ENCODE assay signal across 24 cellular contexts in the genomic region with DNA sequence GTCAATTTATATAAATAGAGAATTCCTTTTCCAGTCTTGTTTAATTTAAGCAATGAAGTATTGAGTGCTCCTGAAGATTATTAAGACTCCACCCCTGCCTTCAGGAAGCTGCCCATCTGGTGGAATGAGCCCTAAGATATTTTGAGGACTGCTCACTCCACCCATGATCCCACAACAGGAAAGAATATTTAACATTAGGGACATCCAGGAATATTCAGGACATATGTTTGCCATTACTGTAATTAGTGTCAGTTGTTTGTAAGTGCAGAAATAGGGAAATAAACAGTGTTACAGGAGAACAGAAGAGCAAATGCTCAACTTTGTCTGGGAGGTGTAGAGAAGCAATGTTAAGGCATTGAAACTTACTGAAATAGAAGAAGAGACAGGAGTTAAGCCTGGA.
"Had no signal": no experiment of that assay in that cellular context is flagged by ENCODE, and none has a peak within 500 bp of the region (broad histone marks: within the 10 kb centered on the region; RNA-seq: fewer than 3 reads in every experiment).

No MANE protein-coding gene starts in this region.

- H3K27ac ChIP-seq: esophagus squamous epithelium, foreskin keratinocyte, gastroesophageal sphincter, heart right ventricle, left lung, neural progenitor cell, prostate gland, right atrium auricular region, sigmoid colon, testis, tibial artery had no signal

- H3K36me3 ChIP-seq: esophagus squamous epithelium, gastroesophageal sphincter, heart right ventricle, left lung, neural progenitor cell, prostate gland, right atrium auricular region, sigmoid colon, tibial artery had no signal

- DNase-seq: cortex of kidney; effector memory CD8-positive, alpha-beta T cell; erythroblast; esophagus squamous epithelium; foreskin keratinocyte; heart right ventricle; hippocampal formation; left cardiac atrium; mesendoderm; midbrain; naive thymus-derived CD4-positive, alpha-beta T cell; sigmoid colon; stimulated activated CD4-positive, alpha-beta T cell treated with anti-CD3 and anti-CD28 coated beads, Interleukin-2, amount 100 ng/mL, for 24 hours; stimulated activated CD4-positive, alpha-beta T cell treated with anti-CD3 and anti-CD28 coated beads, Interleukin-4, amount 100 ng/mL, for 24 hours; stimulated activated naive CD8-positive, alpha-beta T cell treated with anti-CD3 and anti-CD28 coated beads, Interleukin-15, Interleukin-2, amounts not matched to agents 100 U/mL and 50 U/mL, for 24 hours; substantia nigra; testis; tibial artery had no signal

- H3K27me3 ChIP-seq: esophagus squamous epithelium, foreskin keratinocyte, gastroesophageal sphincter, heart right ventricle, left lung, neural progenitor cell, right atrium auricular region, sigmoid colon, testis, tibial artery had no signal

- H3K9ac ChIP-seq: neural progenitor cell had no signal

- H3K4me1 ChIP-seq: gastroesophageal sphincter, heart right ventricle, left lung, neural progenitor cell, prostate gland, right atrium auricular region, sigmoid colon, testis, tibial artery had no signal

- H3K4me3 ChIP-seq: esophagus squamous epithelium, gastroesophageal sphincter, heart right ventricle, left lung, neural progenitor cell, prostate gland, right atrium auricular region, sigmoid colon, testis, tibial artery had no signal

- H3K9me3 ChIP-seq: esophagus squamous epithelium, gastroesophageal sphincter, heart right ventricle, prostate gland, right atrium auricular region, sigmoid colon, testis, tibial artery had no signal

- H2AFZ ChIP-seq: neural progenitor cell had no signal

- ATAC-seq: effector memory CD8-positive, alpha-beta T cell; foreskin keratinocyte; gastroesophageal sphincter; heart right ventricle; left cardiac atrium; left lung; naive thymus-derived CD4-positive, alpha-beta T cell; stimulated activated memory B cell treated with anti-CD40 and anti-IgM and Interleukin-4, amounts not matched to agents 10 μg/mL and 1 μg/mL and 100 μg/mL, for 72 hours; stimulated activated naive CD8-positive, alpha-beta T cell treated with anti-CD3 and anti-CD28 coated beads, Interleukin-15, Interleukin-2, amounts not matched to agents 100 U/mL and 50 U/mL, for 24 hours had no signal

- H3K4me2 ChIP-seq: neural progenitor cell had no signal
